In genomic region chr9:121328476-121328875, GRCh38 we compare ENCODE assay signal across 21 cellular contexts. TPM values are rescaled to one million over a fixed set of nuclear protein-coding genes. Genes with fewer than 3 reads are reported as not detected.
DNase-seq lines count a peak whose midpoint lies in the region; ATAC-seq and TF ChIP-seq lines count a peak whose summit lies in the region.
"Had no signal": no experiment of that assay in that cellular context is flagged by ENCODE, and none has a peak within 500 bp of the region (broad histone marks: within the 10 kb centered on the region; RNA-seq: fewer than 3 reads in every experiment).

No MANE protein-coding gene starts in this region.

- intact Hi-C loops in ascending aorta (cut with DNase I) (no loop called here), esophagus muscularis mucosa (cut with DNase I) (no loop called here)

- no peaks in the 10 kb centered on the region for H3K9me3 ChIP-seq in ascending aorta
- H3K9me3 ChIP-seq in esophagus muscularis mucosa = no peaks in the 10 kb centered on the region
- no peaks in the 10 kb centered on the region for H3K9me3 ChIP-seq in tibial nerve
- H3K9me3 ChIP-seq: SJSA1 had no signal

- H3K4me3 ChIP-seq in ascending aorta (no peak overlapping the region), esophagus muscularis mucosa (no peak overlapping the region), rectal smooth muscle tissue (ENCODE audit: low read length) (no peak overlapping the region), tibial nerve (no peak overlapping the region)
- H3K4me3 ChIP-seq: SJSA1 had no signal

- peaks cover 17 to 18% of the 10 kb centered on the region in 2 donors for H3K4me1 Mint-ChIP-seq in effector memory CD8-positive, alpha-beta T cell (ENCODE audit: low read depth in 2 of 2)

- TF ChIP-seq CTCF in ascending aorta (IDR thresholded peaks at IDR 0.05) (no peak), esophagus muscularis mucosa (IDR thresholded peaks at IDR 0.05) (no peak), tibial nerve (IDR thresholded peaks at IDR 0.05) (no peak)

- H3K9ac ChIP-seq in rectal smooth muscle tissue (ENCODE audit: low read length) = no peak overlapping the region

- no peak overlapping the region for H3K4me3 Mint-ChIP-seq in effector memory CD8-positive, alpha-beta T cell
- H3K4me3 Mint-ChIP-seq: activated CD8-positive, alpha-beta T cell treated with anti-CD3 and anti-CD28 coated beads, Interleukin-2, amount 10 ng/mL, durations not matched to agents 7 days and 5 days; H9; natural killer cell; stimulated activated naive CD8-positive, alpha-beta T cell treated with anti-CD3 and anti-CD28 coated beads, Interleukin-15, Interleukin-2, amounts not matched to agents 100 ng/mL and 50 ng/mL, for 24 hours; T-helper 1 cell treated with Interleukin-12 subunit alpha and Interleukin-12 subunit beta and Interleukin-4 antibody, amounts not matched to agents 30 μg/mL and 1 μg/mL, for 36 hours had no signal

- DNase-seq in ascending aorta (ENCODE audit: low spot score in 2 of 2) = no peak
- no peak for DNase-seq in esophagus muscularis mucosa (ENCODE audit: extremely low spot score)
- no peak for DNase-seq in tibial nerve (ENCODE audit: low spot score in 2 of 2)
- DNase-seq in medulla oblongata (ENCODE audit: extremely low spot score) = no peak
- DNase-seq in effector memory CD8-positive, alpha-beta T cell = no peak
- DNase-seq in DMS 273 (lab: John Stamatoyannopoulos, UW; ENCODE audit: unreplicated experiment) = no peak
- DNase-seq: activated CD8-positive, alpha-beta T cell treated with anti-CD3 and anti-CD28 coated beads, Interleukin-2, amount 10 ng/mL, durations not matched to agents 7 days and 5 days; activated effector memory CD4-positive, alpha-beta T cell treated with anti-CD3 and anti-CD28 coated beads, Interleukin-2, amount 50 U/mL, for 16 hours; activated T-cell treated with anti-CD3 and anti-CD28 coated beads for 4 hours; EL; H9; midbrain; natural killer cell; NCI-H1694; NCI-H524; stimulated activated CD4-positive, alpha-beta T cell treated with anti-CD3 and anti-CD28 coated beads, Interleukin-15, amount 100 ng/mL, for 24 hours had no signal

- 75% methylated on average over 8 of the region's 8 CpGs for WGBS in esophagus muscularis mucosa
- WGBS in tibial nerve, 2 donors = 72 to 76% methylated on average over 8 of the region's 8 CpGs

- H3K9me3 Mint-ChIP-seq in effector memory CD8-positive, alpha-beta T cell = no peaks in the 10 kb centered on the region
- H3K9me3 Mint-ChIP-seq: H9; natural killer cell; stimulated activated naive CD8-positive, alpha-beta T cell treated with anti-CD3 and anti-CD28 coated beads, Interleukin-15, Interleukin-2, amounts not matched to agents 100 ng/mL and 50 ng/mL, for 24 hours; T-helper 1 cell treated with Interleukin-12 subunit alpha and Interleukin-12 subunit beta and Interleukin-4 antibody, amounts not matched to agents 30 μg/mL and 1 μg/mL, for 36 hours had no signal

- no peaks in the 10 kb centered on the region for H3K27me3 Mint-ChIP-seq in effector memory CD8-positive, alpha-beta T cell
- H3K27me3 Mint-ChIP-seq: stimulated activated naive CD8-positive, alpha-beta T cell treated with anti-CD3 and anti-CD28 coated beads, Interleukin-15, Interleukin-2, amounts not matched to agents 100 ng/mL and 50 ng/mL, for 24 hours had no signal

- H3K27ac Mint-ChIP-seq in effector memory CD8-positive, alpha-beta T cell = peak overlapping the region in 1 of 2 donors; percentile 28
- H3K27ac Mint-ChIP-seq: activated CD8-positive, alpha-beta T cell treated with anti-CD3 and anti-CD28 coated beads, Interleukin-2, amount 10 ng/mL, durations not matched to agents 7 days and 5 days; H9; natural killer cell; stimulated activated naive CD8-positive, alpha-beta T cell treated with anti-CD3 and anti-CD28 coated beads, Interleukin-15, Interleukin-2, amounts not matched to agents 100 ng/mL and 50 ng/mL, for 24 hours; T-helper 1 cell treated with Interleukin-12 subunit alpha and Interleukin-12 subunit beta and Interleukin-4 antibody, amounts not matched to agents 30 μg/mL and 1 μg/mL, for 36 hours had no signal

- H3K36me3 ChIP-seq in ascending aorta = peaks cover 88 to 89% of the 10 kb centered on the region in 2 donors
- peaks cover 90 to 100% (median 96%) of the 10 kb centered on the region in 4 donors for H3K36me3 ChIP-seq in esophagus muscularis mucosa
- H3K36me3 ChIP-seq in rectal smooth muscle tissue (ENCODE audit: control insufficient read depth, insufficient read depth, low read length) = peaks cover 79% of the 10 kb centered on the region
- peaks cover 10 to 100% (median 43%) of the 10 kb centered on the region in 3 donors for H3K36me3 ChIP-seq in tibial nerve

- H3K4me1 ChIP-seq in ascending aorta = peaks cover 31 to 70% of the 10 kb centered on the region in 2 donors
- peaks cover 52 to 99% (median 95%) of the 10 kb centered on the region in 4 donors for H3K4me1 ChIP-seq in esophagus muscularis mucosa
- peaks cover 34% of the 10 kb centered on the region for H3K4me1 ChIP-seq in rectal smooth muscle tissue (ENCODE audit: control insufficient read depth, insufficient read depth, low read length)
- H3K4me1 ChIP-seq in tibial nerve = peaks cover 0 to 75% (median 20%) of the 10 kb centered on the region in 4 donors

- H3K27me3 ChIP-seq in ascending aorta (no peaks in the 10 kb centered on the region), esophagus muscularis mucosa (no peaks in the 10 kb centered on the region), rectal smooth muscle tissue (ENCODE audit: control insufficient read depth, insufficient read depth, low read length) (no peaks in the 10 kb centered on the region), tibial nerve (no peaks in the 10 kb centered on the region)
- H3K27me3 ChIP-seq: SJSA1 had no signal

- H3K36me3 Mint-ChIP-seq in effector memory CD8-positive, alpha-beta T cell (ENCODE audit: insufficient read depth) = peaks cover 9% of the 10 kb centered on the region

- TF ChIP-seq POLR2A in esophagus muscularis mucosa (IDR thresholded peaks at IDR 0.05; ENCODE audit: low read depth) (no peak), tibial nerve (IDR thresholded peaks at IDR 0.05) (no peak)

- peak overlapping the region; percentile 98 to 99 for H3K27ac ChIP-seq in ascending aorta
- H3K27ac ChIP-seq in esophagus muscularis mucosa (replicated peaks in 1 of 4) = peak overlapping the region; percentile 87 to 99 (median 92)
- peak overlapping the region; percentile 41 for H3K27ac ChIP-seq in rectal smooth muscle tissue (ENCODE audit: low read depth, low read length)
- H3K27ac ChIP-seq in tibial nerve = peak overlapping the region; percentile 31 to 89 (median 65)
- H3K27ac ChIP-seq: SJSA1 had no signal

- TF ChIP-seq EP300 in esophagus muscularis mucosa (IDR thresholded peaks at IDR 0.05) = no peak
- no peak for TF ChIP-seq EP300 in tibial nerve (IDR thresholded peaks at IDR 0.05)

- ATAC-seq in effector memory CD8-positive, alpha-beta T cell (replicated peaks) = no peak
- ATAC-seq: activated CD8-positive, alpha-beta T cell treated with anti-CD3 and anti-CD28 coated beads, Interleukin-2, amount 10 ng/mL, durations not matched to agents 7 days and 5 days; natural killer cell; sciatic nerve had no signal

RNA-seq across cellular contexts. Expression of gene STOM, which starts 41.6 kb away (rescaled TPM):
- total RNA-seq in ascending aorta (306 TPM), esophagus muscularis mucosa (100 to 1,000 TPM; 250 to 554 (median 444) TPM), tibial nerve (100 to 1,000 TPM; 164 to 310 (median 232) TPM)

Comparison
In these comparisons a context has a peak if more than half of its experiments do, and no peak if none do; other contexts are left out.
1. H3K27ac ChIP-seq: peak in every context shown above with its lines; median percentile 98 in ascending aorta; 92 in esophagus muscularis mucosa; 65 in tibial nerve; 41 in rectal smooth muscle tissue.